Comparison of ENCODE assay signal across 8 cellular contexts in genomic region chr10:114304017-114304565, GRCh38.
DNase-seq lines count a peak whose midpoint lies in the region; ATAC-seq and TF ChIP-seq lines count a peak whose summit lies in the region.

No MANE protein-coding gene starts in this region.

- H3K4me3 ChIP-seq in SK-N-SH (ENCODE audit: low read depth in 2 of 2, low read length in 1 of 2) (peak overlapping the region; percentile 65 to 74), cardiac muscle cell (peak overlapping the region; percentile 26), parathyroid adenoma (ENCODE audit: low read depth, low read length) (peak overlapping the region; percentile 6), tibial artery (peak overlapping the region; percentile 36 to 39)

- no peaks in the 10 kb centered on the region for H3F3A ChIP-seq in SK-N-SH (replicated peaks; ENCODE audit: insufficient read depth)

- H3K4me2 ChIP-seq in SK-N-SH (peak overlapping the region; percentile 89), parathyroid adenoma (ENCODE audit: low read length) (peak overlapping the region; percentile 18)

- WGBS in SK-N-SH (ENCODE audit: low lambda C conversion rate): 2% methylated on average over 14 of the region's 14 CpGs

- H3K9me2 ChIP-seq in SK-N-SH: no peaks in the 10 kb centered on the region

- H3K27me3 ChIP-seq in SK-N-SH (ENCODE audit: insufficient read depth): no peaks in the 10 kb centered on the region
- peaks cover 7% of the 10 kb centered on the region for H3K27me3 ChIP-seq in cardiac muscle cell
- no peaks in the 10 kb centered on the region for H3K27me3 ChIP-seq in parathyroid adenoma (ENCODE audit: control insufficient read depth, insufficient read depth, low read length)
- no peaks in the 10 kb centered on the region for H3K27me3 ChIP-seq in tibial artery

- ATAC-seq in activated naive CD8-positive, alpha-beta T cell treated with anti-CD3 and anti-CD28 coated beads, Interleukin-2, amount 10 ng/mL, durations not matched to agents 7 days and 5 days (ENCODE audit: low read depth): peak; percentile 54

- H4K20me1 ChIP-seq in SK-N-SH (ENCODE audit: insufficient read depth): no peaks in the 10 kb centered on the region

- peak; percentile 96 for TF ChIP-seq RAD21 in SK-N-SH (IDR thresholded peaks at IDR 0.05; ENCODE audit: low read length)

- peak overlapping the region; percentile 88 for H3K27ac Mint-ChIP-seq in activated naive CD8-positive, alpha-beta T cell treated with anti-CD3 and anti-CD28 coated beads, Interleukin-2, amount 10 ng/mL, durations not matched to agents 7 days and 5 days

- H3K9me3 ChIP-seq in SK-N-SH (no peaks in the 10 kb centered on the region), cardiac muscle cell (ENCODE audit: low read depth) (no peaks in the 10 kb centered on the region), parathyroid adenoma (ENCODE audit: control insufficient read depth, low read length) (no peaks in the 10 kb centered on the region), tibial artery (no peaks in the 10 kb centered on the region)

- intact Hi-C loops in tibial artery (cut with DNase I; ENCODE audit: low total_unique reads): loop anchor here (5.0 kb wide), 1 partner anchor 133 kb away; no protein-coding TSS in a partner anchor

- H3K4me1 ChIP-seq in SK-N-SH (ENCODE audit: control insufficient read depth in 1 of 2, insufficient read depth in 2 of 2, low read depth in 1 of 2, low read length in 1 of 2) (peaks cover 0 to 11% of the 10 kb centered on the region in 2 experiments; a peak in 1 of 4 replicates), cardiac muscle cell (ENCODE audit: low read depth) (peaks cover 3% of the 10 kb centered on the region), parathyroid adenoma (peaks cover 33% of the 10 kb centered on the region), tibial artery (peaks cover 0 to 52% (median 25%) of the 10 kb centered on the region in 4 donors)

- H3K36me3 Mint-ChIP-seq in activated naive CD8-positive, alpha-beta T cell treated with anti-CD3 and anti-CD28 coated beads, Interleukin-2, amount 10 ng/mL, durations not matched to agents 7 days and 5 days: no peaks in the 10 kb centered on the region

- POLR2A ChIA-PET in SK-N-SH (lab: Yijun Ruan, JAX): interaction anchor here (0.9 to 1.7 kb wide), 3 partner anchors 63 to 242 kb away, joined by 3 to 4 read pairs (median 3); no protein-coding TSS in a partner anchor
- POLR2A ChIA-PET in activated naive CD8-positive, alpha-beta T cell treated with anti-CD3 and anti-CD28 coated beads, Interleukin-2, amount 10 ng/mL, durations not matched to agents 7 days and 5 days (lab: Charles Lee): interaction anchor here (0.6 to 1.6 kb wide), 7 partner anchors 88 to 244 kb away, joined by 3 to 6 read pairs (median 5); no protein-coding TSS in a partner anchor

- H3K9ac ChIP-seq in SK-N-SH: no peak overlapping the region
- H3K9ac ChIP-seq in parathyroid adenoma: no peak overlapping the region

- H3K36me3 ChIP-seq in SK-N-SH (replicated peaks in 1 of 2; ENCODE audit: control insufficient read depth in 1 of 2, insufficient read depth in 2 of 2, low read length in 1 of 2) (no peaks in the 10 kb centered on the region), cardiac muscle cell (no peaks in the 10 kb centered on the region), parathyroid adenoma (ENCODE audit: control insufficient read depth, insufficient read depth, low read length) (no peaks in the 10 kb centered on the region), tibial artery (peaks cover 0 to 19% (median 0%) of the 10 kb centered on the region in 3 donors)

- TF ChIP-seq EP300 in SK-N-SH (IDR thresholded peaks at IDR 0.05; ENCODE audit: borderline replicate concordance in 1 of 2, low read depth in 1 of 2, low read length in 1 of 2): no peak

- no peaks in the 10 kb centered on the region for H3K9me3 Mint-ChIP-seq in activated naive CD8-positive, alpha-beta T cell treated with anti-CD3 and anti-CD28 coated beads, Interleukin-2, amount 10 ng/mL, durations not matched to agents 7 days and 5 days

- H3K27ac ChIP-seq in SK-N-SH (ENCODE audit: low read depth in 2 of 2, low read length in 1 of 2) (peak overlapping the region; percentile 38 to 60; a peak in 3 of 4 replicates), cardiac muscle cell (no peak overlapping the region), parathyroid adenoma (peak overlapping the region; percentile 55), tibial artery (peak overlapping the region; percentile 54 to 57)

- DNase-seq in GM03348 (ENCODE audit: low spot score) (peak; percentile 89), HCEC 1CT (peak; percentile 70), M059J (ENCODE audit: low read depth) (peak; percentile 85), SK-N-SH (peak; percentile 86), cardiac muscle cell (ENCODE audit: low read depth in 1 of 2, low spot score in 1 of 2) (peak; percentile 87 to 89), tibial artery (peak; percentile 84 to 90)
- DNase-seq in activated naive CD8-positive, alpha-beta T cell treated with anti-CD3 and anti-CD28 coated beads, Interleukin-2, amount 10 ng/mL, durations not matched to agents 7 days and 5 days: peak; percentile 71

- CTCF ChIA-PET in SK-N-SH (lab: Yijun Ruan, JAX): interaction anchor here (0.7 to 4.2 kb wide), 101 partner anchors 8 to 826 kb away, joined by 3 to 87 read pairs (median 6); partner anchors contain the start of genes AFAP1L2, ATRNL1, CCDC186 and FHIP2A

- H2AFZ ChIP-seq in SK-N-SH (ENCODE audit: low read depth) (peak overlapping the region; percentile 65), parathyroid adenoma (no peak overlapping the region)

- peaks cover 11% of the 10 kb centered on the region for H3K4me1 Mint-ChIP-seq in activated naive CD8-positive, alpha-beta T cell treated with anti-CD3 and anti-CD28 coated beads, Interleukin-2, amount 10 ng/mL, durations not matched to agents 7 days and 5 days

- peaks cover 3% of the 10 kb centered on the region for H3K27me3 Mint-ChIP-seq in activated naive CD8-positive, alpha-beta T cell treated with anti-CD3 and anti-CD28 coated beads, Interleukin-2, amount 10 ng/mL, durations not matched to agents 7 days and 5 days

- H3K4me3 Mint-ChIP-seq in activated naive CD8-positive, alpha-beta T cell treated with anti-CD3 and anti-CD28 coated beads, Interleukin-2, amount 10 ng/mL, durations not matched to agents 7 days and 5 days: peak overlapping the region; percentile 94

- H3K79me2 ChIP-seq in SK-N-SH (ENCODE audit: insufficient read depth) (no peaks in the 10 kb centered on the region), parathyroid adenoma (peaks cover 5% of the 10 kb centered on the region)

- TF ChIP-seq CTCF in SK-N-SH (IDR thresholded peaks at IDR 0.05) (peak; percentile 80), cardiac muscle cell (IDR thresholded peaks at IDR 0.05; ENCODE audit: low read depth, low read length) (peak; percentile 82), parathyroid adenoma (IDR thresholded peaks at IDR 0.05) (peak; percentile 88), tibial artery (IDR thresholded peaks at IDR 0.05) (peak; percentile 75 to 82)

TF ChIP-seq in SK-N-SH, 30 proteins besides CTCF, POLR2A, EP300 and RAD21:
- peak; percentile 31; the same call in 1 of the 2 replicates for TF ChIP-seq MAX (IDR thresholded peaks at IDR 0.05; ENCODE audit: low read depth)
- TF ChIP-seq POLR2AphosphoS5 (IDR thresholded peaks at IDR 0.05; ENCODE audit: low read depth, low read length): no peak
- TF ChIP-seq USF2 (IDR thresholded peaks at IDR 0.05; ENCODE audit: borderline replicate concordance, low read depth, low read length): no peak
- TF ChIP-seq SMC3 (IDR thresholded peaks at IDR 0.05; ENCODE audit: low read depth, low read length): peak; percentile 95
- TF ChIP-seq FOXJ3 (CRISPR knock-in tag; IDR thresholded peaks at IDR 0.05): peak; percentile 43; the same call in 1 of the 2 replicates
- TF ChIP-seq FOSL2 (IDR thresholded peaks at IDR 0.05; ENCODE audit: borderline replicate concordance, low read depth): no peak
- peak; percentile 23 for TF ChIP-seq CHD2 (IDR thresholded peaks at IDR 0.05; ENCODE audit: low read length, partially characterized antibody)
- no peak for TF ChIP-seq RCOR1 (IDR thresholded peaks at IDR 0.05; ENCODE audit: low read length)
- peak; percentile 73; the same call in 1 of the 2 replicates for TF ChIP-seq MXI1 (IDR thresholded peaks at IDR 0.05; ENCODE audit: low read depth, low read length)

Comparison
In these comparisons a context has a peak if more than half of its experiments do, and no peak if none do; other contexts are left out.
1. H3K4me3 ChIP-seq: peak in every context shown above with its lines; median percentile 70 in SK-N-SH; 38 in tibial artery; 26 in cardiac muscle cell; 6 in parathyroid adenoma.